26 cellular contexts compared by ENCODE assay signal in the genomic region with DNA sequence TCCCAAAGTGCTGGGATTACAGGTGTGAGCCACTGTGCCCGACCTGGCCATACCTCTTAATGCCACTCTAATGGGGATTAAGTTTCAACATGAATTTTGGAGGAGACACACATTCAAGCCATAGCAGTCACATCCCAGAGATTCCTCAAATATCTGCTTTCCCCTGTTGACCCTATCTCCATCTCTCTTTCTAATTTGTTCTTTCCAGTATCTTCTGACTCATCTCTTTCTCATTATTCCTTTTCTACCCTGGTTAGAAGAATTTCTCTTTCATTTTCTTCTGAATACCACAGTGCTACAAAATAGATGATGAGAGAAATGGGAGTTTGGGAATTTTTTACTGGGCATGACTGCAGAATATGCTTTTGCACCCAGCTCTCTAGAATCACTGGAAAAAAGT. TPM values are rescaled to one million over a fixed set of nuclear protein-coding genes. Genes with fewer than 3 reads are reported as not detected.
DNase-seq lines count a peak whose midpoint lies in the region; ATAC-seq and TF ChIP-seq lines count a peak whose summit lies in the region.
"Had no signal": no experiment of that assay in that cellular context is flagged by ENCODE, and none has a peak within 500 bp of the region (broad histone marks: within the 10 kb centered on the region; RNA-seq: fewer than 3 reads in every experiment).

No MANE protein-coding gene starts in this region.

- no peaks in the 10 kb centered on the region for H3K36me3 Mint-ChIP-seq in natural killer cell treated with Interleukin-12 subunit alpha and Interleukin-12 subunit beta and Interleukin-15 and Interleukin-18, amount 100 ng/mL, for 72 hours

- H3K79me2 ChIP-seq in ACC112 (ENCODE audit: control insufficient read depth, insufficient read depth, low read length, unreplicated experiment) (no peaks in the 10 kb centered on the region), HCT116 (ENCODE audit: insufficient read depth, low read length) (no peaks in the 10 kb centered on the region), PC-3 (ENCODE audit: low read length) (no peaks in the 10 kb centered on the region)

- no peaks in the 10 kb centered on the region for H3K27me3 ChIP-seq in ACC112 (ENCODE audit: insufficient read depth, low read length)
- no peaks in the 10 kb centered on the region for H3K27me3 ChIP-seq in HCT116 (ENCODE audit: insufficient read depth, low read length)
- H3K27me3 ChIP-seq in suprapubic skin, result no peaks in the 10 kb centered on the region
- peaks cover 11% of the 10 kb centered on the region; the same call in 1 of the 2 replicates for H3K27me3 ChIP-seq in PC-3 (ENCODE audit: low read length)
- H3K27me3 ChIP-seq: upper lobe of left lung had no signal

- H2AFZ ChIP-seq in ACC112 (ENCODE audit: low read length, unreplicated experiment), result no peak overlapping the region
- H2AFZ ChIP-seq in HCT116 (ENCODE audit: low read depth, low read length, poor library complexity, severe bottlenecking), result no peak overlapping the region
- H2AFZ ChIP-seq in PC-3 (ENCODE audit: low read length), result no peak overlapping the region

- H3K9me2 ChIP-seq in HCT116 (ENCODE audit: insufficient read depth), result no peaks in the 10 kb centered on the region
- no peaks in the 10 kb centered on the region for H3K9me2 ChIP-seq in PC-3 (replicated peaks; ENCODE audit: low read length)

- peaks cover 28% of the 10 kb centered on the region for H3K4me1 ChIP-seq in ACC112 (ENCODE audit: control insufficient read depth, insufficient read depth, low read length, unreplicated experiment)
- peaks cover 18 to 33% of the 10 kb centered on the region in 2 experiments for H3K4me1 ChIP-seq in HCT116 (ENCODE audit: control insufficient read depth in 1 of 2, insufficient read depth in 2 of 2, low read length in 2 of 2)
- no peaks in the 10 kb centered on the region for H3K4me1 ChIP-seq in suprapubic skin
- peaks cover 12% of the 10 kb centered on the region for H3K4me1 ChIP-seq in PC-3 (ENCODE audit: insufficient read depth, low read length)
- H3K4me1 ChIP-seq: upper lobe of left lung had no signal

- H3K4me3 ChIP-seq in ACC112 (ENCODE audit: low read depth, low read length) (peak overlapping the region; percentile 34; the same call in 1 of the 2 replicates), HCT116 (replicated peaks in 1 of 2; ENCODE audit: low read depth in 1 of 2, low read length in 2 of 2) (no peak overlapping the region), suprapubic skin (no peak overlapping the region), PC-3 (ENCODE audit: low read length) (no peak overlapping the region)
- H3K4me3 ChIP-seq: skin epidermis, upper lobe of left lung had no signal

- H4K20me1 ChIP-seq in HCT116 (ENCODE audit: insufficient read depth), result no peaks in the 10 kb centered on the region
- H4K20me1 ChIP-seq in PC-3 (ENCODE audit: low read length), result no peaks in the 10 kb centered on the region

- H3K4me1 Mint-ChIP-seq in natural killer cell treated with Interleukin-12 subunit alpha and Interleukin-12 subunit beta and Interleukin-15 and Interleukin-18, amount 100 ng/mL, for 72 hours (ENCODE audit: low read depth in 2 of 2), result no peaks in the 10 kb centered on the region

- H3K27ac ChIP-seq in ACC112 (ENCODE audit: low read depth, low read length), result no peak overlapping the region
- H3K27ac ChIP-seq in HCT116 (ENCODE audit: low read depth, low read length), result no peak overlapping the region
- no peak overlapping the region for H3K27ac ChIP-seq in suprapubic skin
- H3K27ac ChIP-seq in PC-3 (ENCODE audit: low read length), result no peak overlapping the region
- H3K27ac ChIP-seq: C4-2B, skin epidermis, upper lobe of left lung, WERI-Rb-1 had no signal

- RAD21 ChIA-PET in HCT116 (lab: Charles Lee; ENCODE audit: low non-redundant PET in 1 of 2, low total read pairs in 2 of 2, uncharacterized antibody in 2 of 2, unreplicated experiment in 2 of 2), result no interaction called here

- TF ChIP-seq POLR2A in HCT116 (IDR thresholded peaks at IDR 0.05; ENCODE audit: borderline replicate concordance, extremely low read depth, insufficient read depth, insufficient read length), result no peak
- no peak for TF ChIP-seq POLR2A in suprapubic skin (IDR thresholded peaks at IDR 0.05)

- H3K27ac Mint-ChIP-seq in natural killer cell treated with Interleukin-12 subunit alpha and Interleukin-12 subunit beta and Interleukin-15 and Interleukin-18, amount 100 ng/mL, for 72 hours, result no peak overlapping the region
- H3K27ac Mint-ChIP-seq: activated naive CD4-positive, alpha-beta T cell treated with anti-CD3 and anti-CD28 coated beads for 36 hours; T-helper 2 cell treated with Interferon-gamma antibody and Interleukin-4, amounts not matched to agents 5 μg/mL and 100 μg/mL, for 36 hours had no signal

- TF ChIP-seq CTCF in HCT116 (IDR thresholded peaks at IDR 0.05 in 2 of 3, conservative IDR thresholded peaks at IDR 0.05 in 1 of 3; ENCODE audit: borderline replicate concordance in 1 of 3, insufficient read depth in 1 of 3, low read depth in 2 of 3, low read length in 2 of 3) (no peak), suprapubic skin (IDR thresholded peaks at IDR 0.05) (no peak), PC-3 (conservative IDR thresholded peaks at IDR 0.05; ENCODE audit: low read depth, low read length) (no peak)

- no peak for TF ChIP-seq RAD21 in HCT116 (IDR thresholded peaks at IDR 0.05; ENCODE audit: low read depth)

- H3K9me3 ChIP-seq in HCT116 (ENCODE audit: control insufficient read depth in 1 of 2, insufficient read depth in 1 of 2, low read depth in 1 of 2, low read length in 2 of 2) (no peaks in the 10 kb centered on the region), suprapubic skin (no peaks in the 10 kb centered on the region), PC-3 (ENCODE audit: low read length) (no peaks in the 10 kb centered on the region)
- H3K9me3 ChIP-seq: upper lobe of left lung had no signal

- H3F3A ChIP-seq in PC-3 (ENCODE audit: low read length, unreplicated experiment), result peaks cover 3% of the 10 kb centered on the region

- H3K4me2 ChIP-seq in HCT116 (ENCODE audit: low read length) (peak overlapping the region; percentile 79; the same call in 1 of the 2 replicates), PC-3 (ENCODE audit: low read length) (no peak overlapping the region)

- TF ChIP-seq EP300 in suprapubic skin (IDR thresholded peaks at IDR 0.05), result no peak

- intact Hi-C loops in HCT116 (cut with micrococcal nuclease) (no loop called here), PC-3 (cut with micrococcal nuclease) (no loop called here)

- 76% methylated on average over 1 of the region's 1 CpG for WGBS in suprapubic skin

- H3K27me3 Mint-ChIP-seq in natural killer cell treated with Interleukin-12 subunit alpha and Interleukin-12 subunit beta and Interleukin-15 and Interleukin-18, amount 100 ng/mL, for 72 hours, result peaks cover 20 to 24% of the 10 kb centered on the region in 2 donors

- H3K36me3 ChIP-seq in ACC112 (ENCODE audit: insufficient read depth, low read length), result no peaks in the 10 kb centered on the region
- no peaks in the 10 kb centered on the region for H3K36me3 ChIP-seq in HCT116 (ENCODE audit: control insufficient read depth in 1 of 2, insufficient read depth in 2 of 2, low read length in 2 of 2)
- H3K36me3 ChIP-seq in suprapubic skin, result no peaks in the 10 kb centered on the region
- no peaks in the 10 kb centered on the region for H3K36me3 ChIP-seq in PC-3 (ENCODE audit: low read depth, low read length)
- H3K36me3 ChIP-seq: upper lobe of left lung, WERI-Rb-1 had no signal

- POLR2A ChIA-PET in HCT116 (lab: Charles Lee), result no interaction called here
- POLR2A ChIA-PET in PC-3 (lab: Charles Lee; ENCODE audit: unreplicated experiment), result no interaction called here

- no TSS peak for BruUV-seq in HCT116 (replicated peaks; lab: Mats Ljungman, UMichigan)
- BruUV-seq in PC-3 (replicated peaks; lab: Mats Ljungman, UMichigan), result no TSS peak

- H3K9ac ChIP-seq in HCT116 (ENCODE audit: low read length) (no peak overlapping the region), PC-3 (ENCODE audit: low read length) (no peak overlapping the region)

- CTCF ChIA-PET in HCT116 (lab: Charles Lee), result no interaction called here
- CTCF ChIA-PET in PC-3 (lab: Charles Lee), result no interaction called here

- no peak for DNase-seq in HCT116 (ENCODE audit: low read depth, low spot score)
- peak; percentile 57 for DNase-seq in amniotic epithelial cell (ENCODE audit: low read depth)
- DNase-seq in kidney tubule cell (ENCODE audit: low spot score), result peak; percentile 22
- DNase-seq in suprapubic skin (ENCODE audit: low spot score in 2 of 2), result no peak
- no peak for DNase-seq in PC-3
- no peak for DNase-seq in natural killer cell treated with Interleukin-12 subunit alpha and Interleukin-12 subunit beta and Interleukin-15 and Interleukin-18, amount 100 ng/mL, for 72 hours (ENCODE audit: low spot score)
- DNase-seq in NCI-H2227 treated with DMSO at 0.1 percent for 48 hours (lab: John Stamatoyannopoulos, UW), result no peak
- DNase-seq: ACHN; activated naive CD4-positive, alpha-beta T cell treated with anti-CD3 and anti-CD28 coated beads for 36 hours; Calu3; central memory CD4-positive, alpha-beta T cell; glutamatergic neuron; Karpas-422; NCI-H1092; NCI-H1930; nucleus accumbens; stimulated activated CD4-positive, alpha-beta T cell treated with anti-CD3 and anti-CD28 coated beads, Interleukin-1b, Interleukin-23, amount 100 ng/mL, for 48 hours; upper lobe of left lung; WERI-Rb-1 had no signal

- H3K4me3 Mint-ChIP-seq in natural killer cell treated with Interleukin-12 subunit alpha and Interleukin-12 subunit beta and Interleukin-15 and Interleukin-18, amount 100 ng/mL, for 72 hours, result no peak overlapping the region
- H3K4me3 Mint-ChIP-seq: activated naive CD4-positive, alpha-beta T cell treated with anti-CD3 and anti-CD28 coated beads for 36 hours; T-helper 2 cell treated with Interferon-gamma antibody and Interleukin-4, amounts not matched to agents 5 μg/mL and 100 μg/mL, for 36 hours had no signal

- ATAC-seq in HCT116 (no peak), PC-3 (no peak)
- ATAC-seq in natural killer cell treated with Interleukin-12 subunit alpha and Interleukin-12 subunit beta and Interleukin-15 and Interleukin-18, amount 100 ng/mL, for 72 hours, result no peak

- no peaks in the 10 kb centered on the region for H3K9me3 Mint-ChIP-seq in natural killer cell treated with Interleukin-12 subunit alpha and Interleukin-12 subunit beta and Interleukin-15 and Interleukin-18, amount 100 ng/mL, for 72 hours
- H3K9me3 Mint-ChIP-seq: activated naive CD4-positive, alpha-beta T cell treated with anti-CD3 and anti-CD28 coated beads for 36 hours; T-helper 2 cell treated with Interferon-gamma antibody and Interleukin-4, amounts not matched to agents 5 μg/mL and 100 μg/mL, for 36 hours had no signal

RNA-seq across cellular contexts. Expression of a gene that starts 5.1 kb away (rescaled TPM):
- total RNA-seq in HCT116 (2021; ENCODE audit: unreplicated experiment) (not detected), suprapubic skin (not detected), PC-3 (2014; rRNA removed) (not detected in 2 replicates)
- polyA plus RNA-seq in HCT116 (2012), result not detected in 2 replicates
- total RNA-seq in natural killer cell treated with Interleukin-12 subunit alpha and Interleukin-12 subunit beta and Interleukin-15 and Interleukin-18, amount 100 ng/mL, for 72 hours, result not detected
- total RNA-seq: activated naive CD4-positive, alpha-beta T cell treated with anti-CD3 and anti-CD28 coated beads for 36 hours; Calu3; Daoy; dermis microvascular lymphatic vessel endothelial cell; myocyte; upper lobe of left lung had no signal

RNA-seq across cellular contexts. Expression of a gene that starts 39.7 kb away (rescaled TPM):
- total RNA-seq in HCT116 (2021; ENCODE audit: unreplicated experiment) (37.6 TPM), suprapubic skin (10 to 100 TPM; 14.3 to 23.2 (median 19.2) TPM), PC-3 (2014; rRNA removed) (18.1 and 23.1 TPM in 2 replicates)
- polyA plus RNA-seq in HCT116 (2012), result 25.1 and 28.0 TPM in 2 replicates
- 10 to 100 TPM; 50.5 to 62.9 TPM for total RNA-seq in natural killer cell treated with Interleukin-12 subunit alpha and Interleukin-12 subunit beta and Interleukin-15 and Interleukin-18, amount 100 ng/mL, for 72 hours

RNA-seq across cellular contexts. Expression of a gene that starts 46.6 kb away (rescaled TPM):
- total RNA-seq in HCT116 (2021; ENCODE audit: unreplicated experiment) (20.4 TPM), suprapubic skin (10 to 100 TPM; 24.1 to 48.2 (median 29.9) TPM), PC-3 (2014; rRNA removed) (34.3 and 49.8 TPM in 2 replicates)
- polyA plus RNA-seq in HCT116 (2012), result 14.3 and 15.9 TPM in 2 replicates
- 10 to 100 TPM; 26.8 to 28.5 TPM for total RNA-seq in natural killer cell treated with Interleukin-12 subunit alpha and Interleukin-12 subunit beta and Interleukin-15 and Interleukin-18, amount 100 ng/mL, for 72 hours

Comparison
In these comparisons a context has a peak if more than half of its experiments do, and no peak if none do; other contexts are left out.
1. DNase-seq: peak in amniotic epithelial cell (single experiment) and kidney tubule cell (single experiment); none in HCT116 (single experiment), suprapubic skin (0 of 2), PC-3 (single experiment), natural killer cell treated with Interleukin-12 subunit alpha and Interleukin-12 subunit beta and Interleukin-15 and Interleukin-18, amount 100 ng/mL, for 72 hours (single experiment) and NCI-H2227 treated with DMSO at 0.1 percent for 48 hours (single experiment).